In genomic region chr18:21704603-21705364, GRCh38 we compare ENCODE assay signal across 1 cellular context.
TF ChIP-seq lines count a peak whose summit lies in the region.

TSS of gene ABHD3 (minus strand) at chr18:21704774. CDS start at chr18:21704665, 109 bp downstream.

TF ChIP-seq in GM12878, 131 proteins besides CTCF, POLR2A, EP300 and RAD21 (continued from another document and continues in another):
- TF ChIP-seq ZNF687 (IDR thresholded peaks at IDR 0.05) (no peak), SIX5 (IDR thresholded peaks at IDR 0.05; ENCODE audit: low read depth, low read length, severe bottlenecking) (no peak), WRNIP1 (IDR thresholded peaks at IDR 0.05; ENCODE audit: borderline replicate concordance, low read depth, low read length) (no peak), ZBTB40 (IDR thresholded peaks at IDR 0.05; ENCODE audit: borderline replicate concordance) (no peak; the same call in 1 of the 2 replicates), HDAC6 (IDR thresholded peaks at IDR 0.05; ENCODE audit: unreplicated experiment) (no peak), JUNB (IDR thresholded peaks at IDR 0.05) (no peak), ZSCAN29 (IDR thresholded peaks at IDR 0.05) (no peak), ZBED1 (IDR thresholded peaks at IDR 0.05; ENCODE audit: borderline replicate concordance) (no peak), GABPA (IDR thresholded peaks at IDR 0.05; ENCODE audit: low read depth) (no peak), MTA3 (IDR thresholded peaks at IDR 0.05; ENCODE audit: borderline replicate concordance, low read length) (no peak), FOXK2 (IDR thresholded peaks at IDR 0.05) (no peak), RB1 (IDR thresholded peaks at IDR 0.05; ENCODE audit: borderline replicate concordance) (no peak), POLR2AphosphoS2 (IDR thresholded peaks at IDR 0.05; ENCODE audit: low read depth, low read length) (no peak; the same call in 1 of the 2 replicates), SMARCA5 (IDR thresholded peaks at IDR 0.05) (peak; percentile 21; the same call in 1 of the 2 replicates), ZZZ3 (IDR thresholded peaks at IDR 0.05; ENCODE audit: control insufficient read depth, insufficient read length, low read depth) (no peak), POU2F2 (IDR thresholded peaks at IDR 0.05; ENCODE audit: borderline replicate concordance, low read depth, low read length) (peak; percentile 32; the same call in 1 of the 3 replicates), TCF7 (IDR thresholded peaks at IDR 0.05; ENCODE audit: borderline replicate concordance) (no peak), SUPT20H (IDR thresholded peaks at IDR 0.05; ENCODE audit: borderline replicate concordance, control insufficient read depth, low read depth, low read length) (no peak), ZNF207 (IDR thresholded peaks at IDR 0.05; ENCODE audit: borderline replicate concordance) (no peak), CBFB (IDR thresholded peaks at IDR 0.05; ENCODE audit: low read depth) (no peak), FOS (IDR thresholded peaks at IDR 0.05; ENCODE audit: borderline replicate concordance, extremely low read depth, insufficient read length) (no peak), IKZF1 (conservative IDR thresholded peaks at IDR 0.05) (peak; percentile 81), BCLAF1 (IDR thresholded peaks at IDR 0.05) (no peak), RAD51 (IDR thresholded peaks at IDR 0.05) (no peak), KLF5 (IDR thresholded peaks at IDR 0.05; ENCODE audit: partially characterized antibody) (no peak), NBN (IDR thresholded peaks at IDR 0.05) (0 out of 2 replicates have a peak, but pooled peaks have one; percentile 22), RFX5 (IDR thresholded peaks at IDR 0.05; ENCODE audit: low read depth, low read length) (no peak), RELA (IDR thresholded peaks at IDR 0.05; ENCODE audit: borderline replicate concordance, partially characterized antibody) (peak; percentile 13), ZNF217 (IDR thresholded peaks at IDR 0.05) (no peak), PAX5 (IDR thresholded peaks at IDR 0.05; ENCODE audit: borderline replicate concordance, low read depth, low read length) (peak; percentile 54; the same call in 1 of the 2 replicates), ZNF622 (IDR thresholded peaks at IDR 0.05) (no peak), BRCA1 (IDR thresholded peaks at IDR 0.05; ENCODE audit: low read depth, low read length) (no peak), KAT2A (conservative IDR thresholded peaks at IDR 0.05; ENCODE audit: control insufficient read depth, low read depth, low read length) (no peak), NRF1 (conservative IDR thresholded peaks at IDR 0.05; ENCODE audit: low read depth, low read length) (no peak), SPI1 (IDR thresholded peaks at IDR 0.05; ENCODE audit: borderline replicate concordance, insufficient read depth, low read depth, low read length) (no peak), CEBPB (IDR thresholded peaks at IDR 0.05; ENCODE audit: borderline replicate concordance in 1 of 2, low read depth in 2 of 2, low read length in 2 of 2) (no peak), JUND (IDR thresholded peaks at IDR 0.05; ENCODE audit: low read depth, low read length) (no peak), IRF5 (IDR thresholded peaks at IDR 0.05; ENCODE audit: borderline replicate concordance) (no peak), CREM (IDR thresholded peaks at IDR 0.05; ENCODE audit: low read depth) (peak; percentile 43; the same call in 1 of the 2 replicates), RUNX3 (IDR thresholded peaks at IDR 0.05; ENCODE audit: low read length) (peak; percentile 76), SP1 (IDR thresholded peaks at IDR 0.05; ENCODE audit: low read depth, low read length) (no peak), ETV6 (conservative IDR thresholded peaks at IDR 0.05 in 1 of 2, IDR thresholded peaks at IDR 0.05 in 1 of 2; ENCODE audit: borderline replicate concordance in 1 of 2, low read depth in 1 of 2) (peak in 1 of 2 experiments; percentile 55; a peak in 1 of 4 replicates), MTA2 (IDR thresholded peaks at IDR 0.05; ENCODE audit: low read depth) (peak; percentile 25; the same call in 1 of the 2 replicates), IKZF2 (IDR thresholded peaks at IDR 0.05) (peak; percentile 65 to 83), CREB1 (IDR thresholded peaks at IDR 0.05; ENCODE audit: low read depth) (no peak)
- TF ChIP-seq, protein P1, sequence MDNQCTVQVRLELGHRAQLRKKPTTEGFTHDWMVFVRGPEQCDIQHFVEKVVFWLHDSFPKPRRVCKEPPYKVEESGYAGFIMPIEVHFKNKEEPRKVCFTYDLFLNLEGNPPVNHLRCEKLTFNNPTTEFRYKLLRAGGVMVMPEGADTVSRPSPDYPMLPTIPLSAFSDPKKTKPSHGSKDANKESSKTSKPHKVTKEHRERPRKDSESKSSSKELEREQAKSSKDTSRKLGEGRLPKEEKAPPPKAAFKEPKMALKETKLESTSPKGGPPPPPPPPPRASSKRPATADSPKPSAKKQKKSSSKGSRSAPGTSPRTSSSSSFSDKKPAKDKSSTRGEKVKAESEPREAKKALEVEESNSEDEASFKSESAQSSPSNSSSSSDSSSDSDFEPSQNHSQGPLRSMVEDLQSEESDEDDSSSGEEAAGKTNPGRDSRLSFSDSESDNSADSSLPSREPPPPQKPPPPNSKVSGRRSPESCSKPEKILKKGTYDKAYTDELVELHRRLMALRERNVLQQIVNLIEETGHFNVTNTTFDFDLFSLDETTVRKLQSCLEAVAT (IDR thresholded peaks at IDR 0.05): no peak
- TF ChIP-seq, protein P2, sequence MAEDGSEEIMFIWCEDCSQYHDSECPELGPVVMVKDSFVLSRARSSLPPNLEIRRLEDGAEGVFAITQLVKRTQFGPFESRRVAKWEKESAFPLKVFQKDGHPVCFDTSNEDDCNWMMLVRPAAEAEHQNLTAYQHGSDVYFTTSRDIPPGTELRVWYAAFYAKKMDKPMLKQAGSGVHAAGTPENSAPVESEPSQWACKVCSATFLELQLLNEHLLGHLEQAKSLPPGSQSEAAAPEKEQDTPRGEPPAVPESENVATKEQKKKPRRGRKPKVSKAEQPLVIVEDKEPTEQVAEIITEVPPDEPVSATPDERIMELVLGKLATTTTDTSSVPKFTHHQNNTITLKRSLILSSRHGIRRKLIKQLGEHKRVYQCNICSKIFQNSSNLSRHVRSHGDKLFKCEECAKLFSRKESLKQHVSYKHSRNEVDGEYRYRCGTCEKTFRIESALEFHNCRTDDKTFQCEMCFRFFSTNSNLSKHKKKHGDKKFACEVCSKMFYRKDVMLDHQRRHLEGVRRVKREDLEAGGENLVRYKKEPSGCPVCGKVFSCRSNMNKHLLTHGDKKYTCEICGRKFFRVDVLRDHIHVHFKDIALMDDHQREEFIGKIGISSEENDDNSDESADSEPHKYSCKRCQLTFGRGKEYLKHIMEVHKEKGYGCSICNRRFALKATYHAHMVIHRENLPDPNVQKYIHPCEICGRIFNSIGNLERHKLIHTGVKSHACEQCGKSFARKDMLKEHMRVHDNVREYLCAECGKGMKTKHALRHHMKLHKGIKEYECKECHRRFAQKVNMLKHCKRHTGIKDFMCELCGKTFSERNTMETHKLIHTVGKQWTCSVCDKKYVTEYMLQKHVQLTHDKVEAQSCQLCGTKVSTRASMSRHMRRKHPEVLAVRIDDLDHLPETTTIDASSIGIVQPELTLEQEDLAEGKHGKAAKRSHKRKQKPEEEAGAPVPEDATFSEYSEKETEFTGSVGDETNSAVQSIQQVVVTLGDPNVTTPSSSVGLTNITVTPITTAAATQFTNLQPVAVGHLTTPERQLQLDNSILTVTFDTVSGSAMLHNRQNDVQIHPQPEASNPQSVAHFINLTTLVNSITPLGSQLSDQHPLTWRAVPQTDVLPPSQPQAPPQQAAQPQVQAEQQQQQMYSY (CRISPR knock-in tag; IDR thresholded peaks at IDR 0.05): no peak
- TF ChIP-seq, protein P3, sequence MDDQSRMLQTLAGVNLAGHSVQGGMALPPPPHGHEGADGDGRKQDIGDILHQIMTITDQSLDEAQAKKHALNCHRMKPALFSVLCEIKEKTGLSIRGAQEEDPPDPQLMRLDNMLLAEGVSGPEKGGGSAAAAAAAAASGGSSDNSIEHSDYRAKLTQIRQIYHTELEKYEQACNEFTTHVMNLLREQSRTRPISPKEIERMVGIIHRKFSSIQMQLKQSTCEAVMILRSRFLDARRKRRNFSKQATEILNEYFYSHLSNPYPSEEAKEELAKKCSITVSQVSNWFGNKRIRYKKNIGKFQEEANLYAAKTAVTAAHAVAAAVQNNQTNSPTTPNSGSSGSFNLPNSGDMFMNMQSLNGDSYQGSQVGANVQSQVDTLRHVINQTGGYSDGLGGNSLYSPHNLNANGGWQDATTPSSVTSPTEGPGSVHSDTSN (IDR thresholded peaks at IDR 0.05; ENCODE audit: insufficient replicate concordance, low read depth, low read length): no peak
